ENCODE assay signal across 8 cellular contexts in the genomic region with DNA sequence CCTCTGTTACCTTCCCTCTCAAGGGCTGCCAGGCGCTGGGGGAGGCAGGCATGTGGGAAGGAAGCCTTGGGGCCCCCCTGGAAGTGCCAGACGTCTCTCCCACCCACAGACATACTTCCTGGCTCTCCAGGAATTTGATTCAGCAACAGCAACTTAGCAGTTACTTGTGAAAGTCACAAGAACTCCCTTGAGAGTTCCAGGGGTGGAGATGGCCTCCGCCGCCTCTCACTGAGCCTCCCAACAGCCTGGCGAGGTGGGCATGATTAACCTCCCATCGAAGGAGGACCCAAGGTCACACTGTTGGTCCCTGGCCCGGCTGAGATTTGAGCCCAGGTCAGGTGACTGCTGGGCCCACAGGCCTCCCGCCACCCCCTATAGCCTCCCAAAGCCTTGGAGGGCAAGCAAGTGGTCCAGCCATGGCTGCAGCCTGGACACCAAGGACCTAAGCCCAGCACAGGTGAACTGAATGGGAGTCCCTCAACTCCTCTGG. TPM values are rescaled to one million over a fixed set of nuclear protein-coding genes. Genes with fewer than 3 reads are reported as not detected.
DNase-seq lines count a peak whose midpoint lies in the region; ATAC-seq and TF ChIP-seq lines count a peak whose summit lies in the region.

No MANE protein-coding gene starts in this region.

- 0% methylated on average over 1 of the region's 8 CpGs for WGBS in right lobe of liver (ENCODE audit: insufficient coverage, low coverage, low lambda C conversion rate, missing lambda C conversion rate)

- TF ChIP-seq CTCF in right lobe of liver (IDR thresholded peaks at IDR 0.05): no peak
- no peak for TF ChIP-seq CTCF in vagina (IDR thresholded peaks at IDR 0.05)
- no peak for TF ChIP-seq CTCF in WERI-Rb-1 (IDR thresholded peaks at IDR 0.05; ENCODE audit: low read depth, low read length)

- H3K27ac ChIP-seq in right lobe of liver (peak overlapping the region; percentile 69 to 100 (median 69)), vagina (peak overlapping the region; percentile 88), WERI-Rb-1 (no peak overlapping the region; the same call in 1 of the 2 replicates)

- ATAC-seq in left ventricle myocardium superior: no peak
- ATAC-seq in right lobe of liver: peak in 1 of 4 donors; percentile 3
- ATAC-seq in HG03442 (IDR thresholded peaks at IDR 0.05; ENCODE audit: unreplicated experiment): no peak

- H3K27me3 ChIP-seq in right lobe of liver (no peaks in the 10 kb centered on the region), vagina (no peaks in the 10 kb centered on the region), WERI-Rb-1 (ENCODE audit: insufficient read depth, low read depth, severe bottlenecking) (no peaks in the 10 kb centered on the region)

- H3K4me3 ChIP-seq in right lobe of liver (peak overlapping the region; percentile 6 to 57 (median 56)), vagina (no peak overlapping the region), WERI-Rb-1 (ENCODE audit: low read depth, low read length) (no peak overlapping the region)

- H3K36me3 ChIP-seq in right lobe of liver (peaks cover 0 to 6% (median 0%) of the 10 kb centered on the region in 4 donors), vagina (no peaks in the 10 kb centered on the region), WERI-Rb-1 (no peaks in the 10 kb centered on the region)

- TF ChIP-seq POLR2A in right lobe of liver (IDR thresholded peaks at IDR 0.05): no peak
- no peak for TF ChIP-seq POLR2A in vagina (IDR thresholded peaks at IDR 0.05)

- H3K4me1 ChIP-seq in right lobe of liver (peaks cover 0 to 81% (median 39%) of the 10 kb centered on the region in 4 donors), vagina (peaks cover 100% of the 10 kb centered on the region)

- no peaks in the 10 kb centered on the region for H3K9me3 ChIP-seq in right lobe of liver
- H3K9me3 ChIP-seq in vagina: no peaks in the 10 kb centered on the region
- H3K9me3 ChIP-seq in WERI-Rb-1 (ENCODE audit: severe bottlenecking): no peaks in the 10 kb centered on the region

- DNase-seq in left ventricle myocardium superior (peak; percentile 34), cardiac septum (ENCODE audit: low spot score) (no peak), astrocyte of the hippocampus (ENCODE audit: low read depth, low spot score) (peak; percentile 56), right lobe of liver (peak in 2 of 3 donors; percentile 72 to 81), vagina (ENCODE audit: extremely low spot score in 2 of 2) (no peak), DMS153 treated with DMSO at 0.1 percent for 48 hours (lab: John Stamatoyannopoulos, UW; ENCODE audit: unreplicated experiment) (no peak), WERI-Rb-1 (no peak)

- intact Hi-C loops in left ventricle myocardium superior (cut with micrococcal nuclease): no loop called here
- intact Hi-C loops in cardiac septum (cut with DNase I): no loop called here
- intact Hi-C loops in right lobe of liver (cut with DNase I): no loop called here
- intact Hi-C loops in vagina (cut with DNase I): no loop called here

RNA-seq across cellular contexts. Expression of a gene that starts 14.0 kb away (rescaled TPM):
- 11.1 TPM for total RNA-seq in left ventricle myocardium superior
- 6.9 TPM for total RNA-seq in cardiac septum
- total RNA-seq in right lobe of liver: 1,000 to 10,000 TPM in 1 of 6 experiments, 100 to 1,000 TPM in 4, 10 to 100 TPM in 1; 66.1 to 1,026 (median 278) TPM
- 144 TPM for total RNA-seq in vagina

Comparison
In these comparisons a context has a peak if more than half of its experiments do, and no peak if none do; other contexts are left out.
1. DNase-seq: peak in left ventricle myocardium superior (single experiment), astrocyte of the hippocampus (single experiment) and right lobe of liver (2 of 3); none in cardiac septum (single experiment), vagina (0 of 2), DMS153 treated with DMSO at 0.1 percent for 48 hours (single experiment) and WERI-Rb-1 (single experiment).
2. H3K4me3 ChIP-seq: peak in right lobe of liver (3 of 3); none in vagina (0 of 2) and WERI-Rb-1 (single experiment).